1 cellular context compared by ENCODE assay signal in the genomic region with DNA sequence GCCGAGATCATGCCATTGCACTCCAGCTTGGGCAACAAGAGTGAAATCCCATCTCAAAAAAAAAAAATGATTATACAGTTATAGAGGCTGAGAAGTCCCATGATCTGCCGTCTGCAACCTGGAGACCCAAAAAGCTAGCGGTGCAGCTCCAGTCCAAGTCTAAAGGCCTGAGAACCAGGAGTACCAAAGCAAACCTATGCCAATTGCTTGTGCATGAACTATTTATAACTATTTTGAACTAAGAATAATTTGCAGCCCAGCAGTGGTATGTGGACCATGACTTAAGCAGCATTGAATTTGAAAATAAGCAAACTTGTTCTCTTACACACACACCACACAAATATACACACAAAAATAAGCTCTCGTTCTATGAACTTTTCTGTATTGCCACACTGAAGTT.
TF ChIP-seq lines count a peak whose summit lies in the region.

No MANE protein-coding gene starts in this region.

TF ChIP-seq in IMR-90, 13 proteins besides CTCF, POLR2A, EP300 and RAD21 (continued from another document):
- TF ChIP-seq CHD1 (IDR thresholded peaks at IDR 0.05; ENCODE audit: low read depth, low read length) = no peak
- no peak for TF ChIP-seq NFE2L2 (IDR thresholded peaks at IDR 0.05; ENCODE audit: low read depth, low read length)
- no peak for TF ChIP-seq RCOR1 (IDR thresholded peaks at IDR 0.05; ENCODE audit: insufficient replicate concordance, low read length)
